Comparison of ENCODE assay signal across 14 cellular contexts in genomic region chr3:57158813-57159678, GRCh38. TPM values are rescaled to one million over a fixed set of nuclear protein-coding genes. Genes with fewer than 3 reads are reported as not detected.
A peak's percentile ranks its signal among the peaks of the same experiment; 100 is the strongest.
DNase-seq lines count a peak whose midpoint lies in the region; ATAC-seq, FAIRE-seq and TF ChIP-seq lines count a peak whose summit lies in the region.
"Had no signal": no experiment of that assay in that cellular context is flagged by ENCODE, and none has a peak within 500 bp of the region (broad histone marks: within the 10 kb centered on the region; RNA-seq: fewer than 3 reads in every experiment).

No MANE protein-coding gene starts in this region.

- H3K4me2 ChIP-seq in PC-3 (ENCODE audit: low read length): peak overlapping the region; percentile 59

- H3K4me3 ChIP-seq in cardiac muscle cell: no peak overlapping the region
- H3K4me3 ChIP-seq in PC-3 (ENCODE audit: low read length): peak overlapping the region; percentile 5; the same call in 1 of the 2 replicates

- no TSS peak for BruUV-seq in PC-3 (replicated peaks; lab: Mats Ljungman, UMichigan)

- H3K36me3 ChIP-seq in cardiac muscle cell (no peaks in the 10 kb centered on the region), PC-3 (ENCODE audit: low read depth, low read length) (no peaks in the 10 kb centered on the region)
- H3K36me3 ChIP-seq: BE2C had no signal

- 0 out of 2 replicates have a peak overlapping the region, but pooled peaks have one; percentile 3 for H2AFZ ChIP-seq in PC-3 (ENCODE audit: low read length)

- H3K4me1 ChIP-seq in cardiac muscle cell (ENCODE audit: low read depth): peaks cover 78% of the 10 kb centered on the region
- peaks cover 22% of the 10 kb centered on the region for H3K4me1 ChIP-seq in PC-3 (ENCODE audit: insufficient read depth, low read length)
- H3K4me1 ChIP-seq: BE2C had no signal

- ATAC-seq in PC-3: peak; percentile 89
- no peak for ATAC-seq in GM21825 (IDR thresholded peaks at IDR 0.05; ENCODE audit: unreplicated experiment)

- intact Hi-C loops in cardiac septum (cut with DNase I): no loop called here
- intact Hi-C loops in PC-3 (cut with micrococcal nuclease): loop anchor here (1.0 to 5.0 kb wide), 2 partner anchors 59 to 167 kb away; no protein-coding TSS in a partner anchor

- no peak for DNase-seq in cardiac muscle cell (ENCODE audit: low read depth in 1 of 2, low spot score in 1 of 2)
- DNase-seq in cardiac septum (ENCODE audit: low spot score): no peak
- DNase-seq in PC-3: peak; percentile 91
- DNase-seq in iPS DF 19.7 (ENCODE audit: low read depth, low spot score): peak; percentile 85
- DNase-seq in urothelium cell line (ENCODE audit: low spot score): peak; percentile 42
- no peak for DNase-seq in NCI-H1694 (lab: John Stamatoyannopoulos, UW)
- no peak for DNase-seq in activated T-cell treated with anti-CD3 and anti-CD28 coated beads for 4 hours
- DNase-seq: activated effector memory CD4-positive, alpha-beta T cell treated with Interleukin-2 at 50 U/mL for 16 hours; BE2C; KG1; SW 1271 had no signal

- no peaks in the 10 kb centered on the region for H3K9me3 ChIP-seq in cardiac muscle cell (ENCODE audit: low read depth)
- H3K9me3 ChIP-seq in PC-3 (ENCODE audit: low read length): no peaks in the 10 kb centered on the region
- H3K9me3 ChIP-seq: BE2C had no signal

- no peaks in the 10 kb centered on the region for H3K79me2 ChIP-seq in PC-3 (ENCODE audit: low read length)

- no peaks in the 10 kb centered on the region for H3K9me2 ChIP-seq in PC-3 (replicated peaks; ENCODE audit: low read length)

- CTCF ChIA-PET in PC-3 (lab: Charles Lee): interaction anchor here (0.6 to 1.7 kb wide), 4 partner anchors 59 to 1245 kb away, joined by 3 to 11 read pairs (median 4); no protein-coding TSS in a partner anchor

- H3K27me3 ChIP-seq in cardiac muscle cell: no peaks in the 10 kb centered on the region
- no peaks in the 10 kb centered on the region for H3K27me3 ChIP-seq in PC-3 (ENCODE audit: low read length)

- POLR2A ChIA-PET in PC-3 (lab: Charles Lee; ENCODE audit: unreplicated experiment): no interaction called here

- H4K20me1 ChIP-seq in PC-3 (ENCODE audit: low read length): no peaks in the 10 kb centered on the region

- H3K9ac ChIP-seq in PC-3 (ENCODE audit: low read length): no peak overlapping the region

- no peaks in the 10 kb centered on the region for H3F3A ChIP-seq in PC-3 (ENCODE audit: low read length, unreplicated experiment)

- peak; percentile 13 for FAIRE-seq in urothelium cell line (lab: Jason Lieb, UNC)
- FAIRE-seq: GM18507 had no signal

- H3K27ac ChIP-seq in cardiac muscle cell (peak overlapping the region; percentile 31), PC-3 (ENCODE audit: low read length) (no peak overlapping the region)

- no peak for TF ChIP-seq CTCF in cardiac muscle cell (IDR thresholded peaks at IDR 0.05; ENCODE audit: low read depth, low read length)
- peak; percentile 20; the same call in 1 of the 2 replicates for TF ChIP-seq CTCF in PC-3 (conservative IDR thresholded peaks at IDR 0.05; ENCODE audit: low read depth, low read length)

RNA-seq across cellular contexts. Expression of gene IL17RD, which starts 6.1 kb away (rescaled TPM):
- 23.1 and 110 TPM in 2 replicates for total RNA-seq in cardiac muscle cell
- polyA plus RNA-seq in cardiac muscle cell: 7.4 and 26.5 TPM in 2 replicates
- 4.3 TPM for total RNA-seq in cardiac septum
- 3.1 and 3.7 TPM in 2 replicates for total RNA-seq in PC-3 (2014; rRNA removed)

RNA-seq across cellular contexts. Expression of gene HESX1, which starts 40.7 kb away (rescaled TPM):
- 2.5 and 6.4 TPM in 2 replicates for total RNA-seq in cardiac muscle cell
- 7.0 and 12.2 TPM in 2 replicates for polyA plus RNA-seq in cardiac muscle cell
- 0.57 TPM for total RNA-seq in cardiac septum
- total RNA-seq in PC-3 (2014; rRNA removed): 3.9 TPM in 1 of 2 replicates, not detected in the other
- total RNA-seq: epithelial cell of proximal tubule had no signal

Comparison
In these comparisons a context has a peak if more than half of its experiments do, and no peak if none do; other contexts are left out.
1. DNase-seq: peak in PC-3 (single experiment), iPS DF 19.7 (single experiment) and urothelium cell line (single experiment); none in cardiac muscle cell (0 of 2), cardiac septum (single experiment), NCI-H1694 (single experiment) and activated T-cell treated with anti-CD3 and anti-CD28 coated beads for 4 hours (single experiment).